ENCODE assay signal across 18 cellular contexts in the genomic region with DNA sequence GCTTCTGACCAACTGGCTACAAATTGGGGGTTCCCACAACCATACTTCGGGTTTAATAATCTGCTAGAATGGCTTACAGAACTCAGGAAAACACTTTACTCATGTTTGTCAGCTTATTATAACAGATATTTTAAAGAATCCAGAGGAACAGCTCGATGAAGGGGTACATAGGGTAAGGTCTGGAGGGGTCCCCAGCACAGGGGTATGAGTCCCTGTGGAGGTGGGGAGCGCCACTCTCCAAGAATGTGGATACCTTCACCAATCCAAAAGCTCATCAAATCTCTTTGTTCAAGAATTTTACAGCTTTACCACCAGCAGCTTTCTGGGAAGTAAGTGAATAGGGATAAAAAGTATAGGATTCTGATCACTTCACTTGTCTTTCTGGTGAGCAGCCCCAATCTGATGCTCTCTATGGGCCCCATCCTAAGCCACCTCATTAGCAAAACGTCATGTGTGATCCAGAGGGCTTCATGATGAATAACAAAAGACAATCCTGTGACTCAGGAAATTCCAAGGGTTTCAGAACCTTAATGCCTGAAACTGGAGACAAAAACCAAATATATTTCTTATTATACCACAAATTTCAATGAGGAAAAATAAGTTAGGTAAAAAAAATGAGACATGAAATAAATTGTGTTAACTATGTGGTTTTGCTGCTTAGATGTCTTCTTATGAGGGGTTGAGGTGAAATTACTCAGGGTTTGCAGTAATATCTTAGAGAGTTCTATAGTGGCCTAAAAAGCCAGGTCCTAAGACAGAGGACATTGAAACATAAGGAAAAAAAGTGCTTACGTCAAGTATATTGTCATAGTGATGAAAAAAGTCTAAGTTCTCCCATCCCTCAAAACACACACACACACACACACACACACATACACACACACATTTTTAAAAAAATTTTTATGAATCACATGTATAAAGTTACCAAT.
DNase-seq lines count a peak whose midpoint lies in the region; ATAC-seq and TF ChIP-seq lines count a peak whose summit lies in the region.
"Had no signal": no experiment of that assay in that cellular context is flagged by ENCODE, and none has a peak within 500 bp of the region (broad histone marks: within the 10 kb centered on the region; RNA-seq: fewer than 3 reads in every experiment).

No MANE protein-coding gene starts in this region.

- H3K9me3 Mint-ChIP-seq in activated T-cell treated with anti-CD3 and anti-CD28 coated beads, Interleukin-2, amount 50 U/mL, for 4 hours, result peaks cover 4% of the 10 kb centered on the region
- H3K9me3 Mint-ChIP-seq: activated naive CD8-positive, alpha-beta T cell treated with anti-CD3 and anti-CD28 coated beads, Interleukin-2, amount 10 ng/mL, durations not matched to agents 7 days and 5 days had no signal

- H3K79me2 ChIP-seq in MM.1S (ENCODE audit: low read length), result no peaks in the 10 kb centered on the region

- H3K9me2 ChIP-seq in MM.1S (replicated peaks; ENCODE audit: insufficient read depth, low read length), result no peaks in the 10 kb centered on the region; the same call in 1 of the 2 replicates
- H3K9me2 ChIP-seq: SK-N-SH had no signal

- DNase-seq in HCEC 1CT, result peak; percentile 58
- DNase-seq in astrocyte of the cerebellum (ENCODE audit: low read depth), result peak; percentile 40
- DNase-seq in iPS DF 4.7 (ENCODE audit: extremely low read depth, low spot score), result peak; percentile 38
- peak; percentile 58 for DNase-seq in renal cortical epithelial cell (ENCODE audit: low read depth)
- no peak for DNase-seq in activated T-cell treated with anti-CD3 and anti-CD28 coated beads, Interleukin-2, amount 50 U/mL, for 4 hours
- no peak for DNase-seq in germinal center (ENCODE audit: low spot score)
- DNase-seq in MM.1S, result no peak
- DNase-seq: activated naive CD8-positive, alpha-beta T cell treated with anti-CD3 and anti-CD28 coated beads, Interleukin-2, amount 10 ng/mL, durations not matched to agents 7 days and 5 days; activated T-cell treated with anti-CD3 and anti-CD28 coated beads, Interleukin-2, amount 50 U/mL, for 24 hours; DMS153; KG1; NCI-H1694 treated with DMSO at 0.1 percent for 48 hours; NCI-H510A treated with DMSO at 0.1 percent for 48 hours; occipital lobe; SK-N-SH; stimulated activated naive CD4-positive, alpha-beta T cell treated with Interleukin-2 at 50 U/mL for 16 hours had no signal

- no peaks in the 10 kb centered on the region for H3K27me3 Mint-ChIP-seq in activated T-cell treated with anti-CD3 and anti-CD28 coated beads, Interleukin-2, amount 50 U/mL, for 4 hours (ENCODE audit: low read depth)
- H3K27me3 Mint-ChIP-seq: activated naive CD8-positive, alpha-beta T cell treated with anti-CD3 and anti-CD28 coated beads, Interleukin-2, amount 10 ng/mL, durations not matched to agents 7 days and 5 days; activated T-cell treated with anti-CD3 and anti-CD28 coated beads, Interleukin-2, amount 50 U/mL, for 24 hours had no signal

- H3K36me3 Mint-ChIP-seq in activated T-cell treated with anti-CD3 and anti-CD28 coated beads, Interleukin-2, amount 50 U/mL, for 4 hours (ENCODE audit: insufficient read depth), result no peaks in the 10 kb centered on the region
- H3K36me3 Mint-ChIP-seq: activated naive CD8-positive, alpha-beta T cell treated with anti-CD3 and anti-CD28 coated beads, Interleukin-2, amount 10 ng/mL, durations not matched to agents 7 days and 5 days had no signal

- H3K9me3 ChIP-seq in MM.1S (replicated peaks; ENCODE audit: insufficient read depth, low read length), result no peaks in the 10 kb centered on the region
- H3K9me3 ChIP-seq: HAP-1, SK-N-SH, vagina had no signal

- no peaks in the 10 kb centered on the region for H3F3A ChIP-seq in MM.1S (ENCODE audit: insufficient read depth, low read length)

- no peak overlapping the region for H3K9ac ChIP-seq in MM.1S (ENCODE audit: low read length)
- H3K9ac ChIP-seq: SK-N-SH had no signal

- H3K27ac ChIP-seq in MM.1S (ENCODE audit: low read length), result no peak overlapping the region
- H3K27ac ChIP-seq: vagina had no signal

- no peaks in the 10 kb centered on the region for H3K36me3 ChIP-seq in MM.1S (replicated peaks; ENCODE audit: insufficient read depth, low read length)
- H3K36me3 ChIP-seq: HAP-1, vagina had no signal

- in situ Hi-C loops in astrocyte of the cerebellum (cut with HindIII; ENCODE audit: low sequenced_read_pairs), result no loop called here

- H3K4me1 ChIP-seq in MM.1S (ENCODE audit: low read length), result peaks cover 11% of the 10 kb centered on the region
- H3K4me1 ChIP-seq: HAP-1, vagina had no signal

- H3K4me3 ChIP-seq in astrocyte of the cerebellum (ENCODE audit: low read depth, low read length) (no peak overlapping the region), MM.1S (ENCODE audit: low read length) (no peak overlapping the region)
- H3K4me3 ChIP-seq: HAP-1, vagina had no signal

- no peaks in the 10 kb centered on the region for H3K27me3 ChIP-seq in MM.1S (replicated peaks; ENCODE audit: insufficient read depth, low read length)
- H3K27me3 ChIP-seq: vagina had no signal

- H3K4me3 Mint-ChIP-seq in activated T-cell treated with anti-CD3 and anti-CD28 coated beads, Interleukin-2, amount 50 U/mL, for 4 hours, result no peak overlapping the region
- H3K4me3 Mint-ChIP-seq: activated naive CD8-positive, alpha-beta T cell treated with anti-CD3 and anti-CD28 coated beads, Interleukin-2, amount 10 ng/mL, durations not matched to agents 7 days and 5 days; activated T-cell treated with anti-CD3 and anti-CD28 coated beads, Interleukin-2, amount 50 U/mL, for 24 hours had no signal

- H3K4me1 Mint-ChIP-seq in activated T-cell treated with anti-CD3 and anti-CD28 coated beads, Interleukin-2, amount 50 U/mL, for 4 hours (ENCODE audit: low read depth), result no peaks in the 10 kb centered on the region
- H3K4me1 Mint-ChIP-seq: activated naive CD8-positive, alpha-beta T cell treated with anti-CD3 and anti-CD28 coated beads, Interleukin-2, amount 10 ng/mL, durations not matched to agents 7 days and 5 days had no signal

- no peaks in the 10 kb centered on the region for H4K20me1 ChIP-seq in MM.1S (ENCODE audit: insufficient read depth, low read length)

- no peak overlapping the region for H3K4me2 ChIP-seq in MM.1S (ENCODE audit: low read depth, low read length)
- H3K4me2 ChIP-seq: SK-N-SH had no signal

- no peak for ATAC-seq in activated T-cell treated with anti-CD3 and anti-CD28 coated beads, Interleukin-2, amount 50 U/mL, for 4 hours

- TF ChIP-seq CTCF in astrocyte of the cerebellum (IDR thresholded peaks at IDR 0.05; ENCODE audit: low read depth, low read length, missing control alignments) (no peak), MM.1S (IDR thresholded peaks at IDR 0.05; ENCODE audit: low read length) (no peak)

- H2AFZ ChIP-seq in MM.1S (ENCODE audit: low read length), result no peak overlapping the region

Comparison
In these comparisons a context has a peak if more than half of its experiments do, and no peak if none do; other contexts are left out.
1. DNase-seq: peak in HCEC 1CT (single experiment), astrocyte of the cerebellum (single experiment), iPS DF 4.7 (single experiment) and renal cortical epithelial cell (single experiment); none in activated T-cell treated with anti-CD3 and anti-CD28 coated beads, Interleukin-2, amount 50 U/mL, for 4 hours (single experiment), germinal center (single experiment) and MM.1S (single experiment).